34 cellular contexts compared by ENCODE assay signal in the genomic region with DNA sequence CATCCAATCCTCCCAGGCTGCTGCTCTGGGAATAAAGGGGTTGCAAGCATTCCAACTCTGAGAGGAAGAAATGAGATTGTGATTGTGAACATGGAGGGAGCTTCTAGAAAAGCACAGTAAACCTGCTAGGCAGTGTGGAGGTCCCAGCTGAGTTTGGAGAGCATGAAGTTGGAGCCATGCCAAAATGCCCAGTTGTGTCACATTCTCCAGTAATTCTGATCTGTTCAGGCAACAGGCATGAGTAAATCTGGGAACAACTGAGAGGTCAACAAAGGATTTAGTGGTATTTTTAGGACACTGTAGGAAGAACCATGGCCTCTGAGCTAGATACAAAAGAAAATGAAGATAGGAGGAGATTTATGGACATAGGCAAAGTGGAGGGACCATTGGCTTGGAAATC.
"Had no signal": no experiment of that assay in that cellular context is flagged by ENCODE, and none has a peak within 500 bp of the region (broad histone marks: within the 10 kb centered on the region; RNA-seq: fewer than 3 reads in every experiment).

No MANE protein-coding gene starts in this region.

- DNase-seq: activated B cell treated with CpG ODN at 0.5 μM for 24 hours; activated CD4-positive, alpha-beta memory T cell treated with anti-CD3 and anti-CD28 coated beads, Interleukin-2, amount 10 ng/mL, durations not matched to agents 7 days and 5 days; activated CD4-positive, alpha-beta T cell treated with anti-CD3 and anti-CD28 coated beads for 4 hours; activated CD4-positive, CD25-positive, alpha-beta regulatory T cell treated with anti-CD3 and anti-CD28 coated beads, Interleukin-2, amount 50 U/mL, for 72 hours; activated CD8-positive, alpha-beta memory T cell treated with anti-CD3 and anti-CD28 coated beads for 24 hours; activated CD8-positive, alpha-beta memory T cell treated with anti-CD3 and anti-CD28 coated beads, Interleukin-2, amount 10 ng/mL, durations not matched to agents 7 days and 5 days; activated CD8-positive, alpha-beta memory T cell treated with anti-CD3 and anti-CD28 coated beads, Interleukin-2, amount 50 U/mL, for 48 hours; activated effector memory CD4-positive, alpha-beta T cell treated with Interleukin-2 at 50 U/mL for 16 hours; activated naive CD4-positive, alpha-beta T cell treated with anti-CD3 and anti-CD28 coated beads, Interleukin-2, amount 10 ng/mL, durations not matched to agents 7 days and 5 days; activated naive CD8-positive, alpha-beta T cell treated with anti-CD3 and anti-CD28 coated beads, Interleukin-2, amount 50 U/mL, for 24 hours; activated T-cell treated with anti-CD3 and anti-CD28 coated beads, Interleukin-2, amount 50 U/mL, for 48 hours; amniotic stem cell; MG63; NCI-H1048; NCI-H1105 treated with DMSO at 0.1 percent for 48 hours; NCI-H1436; NCI-H1694; NCI-H1930; NCI-H2081 treated with DMSO at 0.1 percent for 48 hours; NCI-H226; NCI-H446 treated with DMSO at 0.1 percent for 48 hours; NCI-H524; NCI-H69; NCI-H82; NK-92 treated with Interleukin-12 subunit alpha and Interleukin-12 subunit beta, amount 100 ng/mL, for 24 hours; PC-3; Peyer's patch; RPMI8226; SHP77 treated with DMSO at 0.1 percent for 48 hours; SK-N-SH had no signal

- H3K9ac ChIP-seq: SK-N-SH had no signal

- H3K9me3 ChIP-seq: ascending aorta, breast epithelium, Peyer's patch, SJSA1, SK-N-SH had no signal

- H3K27me3 ChIP-seq: ascending aorta, breast epithelium had no signal

- ATAC-seq: activated CD8-positive, alpha-beta memory T cell treated with anti-CD3 and anti-CD28 coated beads, Interleukin-2, amount 10 ng/mL, durations not matched to agents 7 days and 5 days; activated naive CD8-positive, alpha-beta T cell treated with anti-CD3 and anti-CD28 coated beads, Interleukin-2, amount 50 U/mL, for 24 hours; PC-3 had no signal

- H3K36me3 ChIP-seq: ascending aorta, breast epithelium, MG63, Peyer's patch, SJSA1 had no signal

- H3K9me2 ChIP-seq: SK-N-SH had no signal

- H3K4me2 ChIP-seq: SK-N-SH had no signal

- H3K4me3 ChIP-seq: ascending aorta, breast epithelium, MG63, Peyer's patch, SJSA1 had no signal

- H3K27ac ChIP-seq: ascending aorta, Peyer's patch, SJSA1, VCaP had no signal
